Comparison of ENCODE assay signal across 19 cellular contexts in genomic region chr18:28823506-28824182, GRCh38.
"Had no signal": no experiment of that assay in that cellular context is flagged by ENCODE, and none has a peak within 500 bp of the region (broad histone marks: within the 10 kb centered on the region; RNA-seq: fewer than 3 reads in every experiment).

No MANE protein-coding gene starts in this region.

- H3K27me3 Mint-ChIP-seq: activated CD4-positive, alpha-beta T cell treated with anti-CD3 and anti-CD28 coated beads, Interleukin-2, amount 10 ng/mL, durations not matched to agents 24 days and 14 days; central memory CD8-positive, alpha-beta T cell; stimulated activated naive CD8-positive, alpha-beta T cell treated with anti-CD3 and anti-CD28 coated beads, Interleukin-15, amount 100 ng/mL, for 72 hours had no signal

- H3K4me1 Mint-ChIP-seq: activated CD4-positive, alpha-beta T cell treated with anti-CD3 and anti-CD28 coated beads, Interleukin-2, amount 10 ng/mL, durations not matched to agents 24 days and 14 days; central memory CD8-positive, alpha-beta T cell; stimulated activated naive CD8-positive, alpha-beta T cell treated with anti-CD3 and anti-CD28 coated beads, Interleukin-15, amount 100 ng/mL, for 72 hours had no signal

- H3K4me3 Mint-ChIP-seq: activated CD4-positive, alpha-beta T cell treated with anti-CD3 and anti-CD28 coated beads, Interleukin-2, amount 10 ng/mL, durations not matched to agents 24 days and 14 days; activated T-cell treated with anti-CD3 and anti-CD28 coated beads, Interleukin-2, amount 50 U/mL, for 72 hours; central memory CD8-positive, alpha-beta T cell; stimulated activated naive CD8-positive, alpha-beta T cell treated with anti-CD3 and anti-CD28 coated beads, Interleukin-15, amount 100 ng/mL, for 72 hours; T-helper 2 cell treated with Interferon-gamma antibody and Interleukin-4, amounts not matched to agents 5 μg/mL and 100 μg/mL, for 36 hours had no signal

- DNase-seq: activated CD4-positive, alpha-beta T cell treated with anti-CD3 and anti-CD28 coated beads, Interleukin-2, amount 10 ng/mL, durations not matched to agents 24 days and 14 days; activated CD4-positive, CD25-positive, alpha-beta regulatory T cell; activated CD8-positive, alpha-beta memory T cell treated with anti-CD3 and anti-CD28 coated beads, Interleukin-2, amount 50 U/mL, for 48 hours; activated gamma-delta T cell; activated T-cell treated with anti-CD3 and anti-CD28 coated beads, Interleukin-2, amount 50 U/mL, for 72 hours; effector memory CD4-positive, alpha-beta T cell; heart right ventricle; left colon; lower lobe of right lung; midbrain; right lobe of liver; stimulated activated CD4-positive, alpha-beta T cell treated with anti-CD3 and anti-CD28 coated beads, Interleukin-1b, Interleukin-23, amount 100 ng/mL, for 48 hours; stimulated activated naive CD8-positive, alpha-beta T cell treated with anti-CD3 and anti-CD28 coated beads, Interleukin-15, amount 100 ng/mL, for 72 hours; testis had no signal

- H3K36me3 Mint-ChIP-seq: activated naive CD4-positive, alpha-beta T cell treated with anti-CD3 and anti-CD28 coated beads, Interleukin-2, amount 50 U/mL, for 72 hours had no signal

- H3K27ac ChIP-seq: gastroesophageal sphincter, heart right ventricle, lower lobe of right lung, right lobe of liver, testis, upper lobe of left lung had no signal

- H3K27ac Mint-ChIP-seq: activated CD4-positive, alpha-beta T cell treated with anti-CD3 and anti-CD28 coated beads, Interleukin-2, amount 10 ng/mL, durations not matched to agents 24 days and 14 days; activated naive CD4-positive, alpha-beta T cell treated with anti-CD3 and anti-CD28 coated beads, Interleukin-2, amount 50 U/mL, for 72 hours; activated T-cell treated with anti-CD3 and anti-CD28 coated beads, Interleukin-2, amount 50 U/mL, for 72 hours; T-helper 2 cell treated with Interferon-gamma antibody and Interleukin-4, amounts not matched to agents 5 μg/mL and 100 μg/mL, for 36 hours had no signal

- H3K4me3 ChIP-seq: gastroesophageal sphincter, heart right ventricle, lower lobe of right lung, right lobe of liver, testis, upper lobe of left lung had no signal

- ATAC-seq: activated naive CD4-positive, alpha-beta T cell treated with anti-CD3 and anti-CD28 coated beads, Interleukin-2, amount 50 U/mL, for 72 hours; activated T-cell treated with anti-CD3 and anti-CD28 coated beads, Interleukin-2, amount 50 U/mL, for 72 hours; gastroesophageal sphincter; heart right ventricle; left colon; right lobe of liver; stimulated activated naive CD8-positive, alpha-beta T cell treated with anti-CD3 and anti-CD28 coated beads, Interleukin-15, amount 100 ng/mL, for 72 hours had no signal

- H3K9me3 ChIP-seq: gastroesophageal sphincter, lower lobe of right lung, right lobe of liver, testis, upper lobe of left lung had no signal

- H3K27me3 ChIP-seq: gastroesophageal sphincter, heart right ventricle, right lobe of liver, testis, upper lobe of left lung had no signal

- H3K36me3 ChIP-seq: gastroesophageal sphincter, heart right ventricle, lower lobe of right lung, right lobe of liver, upper lobe of left lung had no signal

- H3K4me1 ChIP-seq: gastroesophageal sphincter, heart right ventricle, lower lobe of right lung, right lobe of liver, testis, upper lobe of left lung had no signal
